8 cellular contexts compared by ENCODE assay signal in genomic region chr13:27449936-27450828, GRCh38.
DNase-seq lines count a peak whose midpoint lies in the region; FAIRE-seq and TF ChIP-seq lines count a peak whose summit lies in the region.

Gene MTIF3, minus strand, starts transcription at chr13:27450564. Its CDS starts 10,116 bp downstream, at chr13:27440448.

- no peaks in the 10 kb centered on the region for H3K9me2 ChIP-seq in Loucy (replicated peaks; ENCODE audit: low read depth, low read length)

- no peak for TF ChIP-seq CTCF in Loucy (conservative IDR thresholded peaks at IDR 0.05; ENCODE audit: low read length)
- TF ChIP-seq CTCF in fibroblast of pulmonary artery (IDR thresholded peaks at IDR 0.05; ENCODE audit: low read length, missing control alignments), result no peak
- TF ChIP-seq CTCF in nephron (IDR thresholded peaks at IDR 0.05; ENCODE audit: unreplicated experiment in 3 of 3), result no peak

- H3K9ac ChIP-seq in Loucy (ENCODE audit: low read depth, low read length, poor library complexity, severe bottlenecking), result peak within 1 kb of the TSS; percentile 93

- H4K20me1 ChIP-seq in Loucy (ENCODE audit: insufficient read depth, low read length, poor library complexity, severe bottlenecking), result no peaks in the 10 kb centered on the region

- peaks cover 52% of the 10 kb centered on the region for H3K4me1 ChIP-seq in Loucy (ENCODE audit: insufficient read depth, low read length, poor library complexity, severe bottlenecking)

- peaks cover 20% of the 10 kb centered on the region for H3K27me3 Mint-ChIP-seq in nephron (ENCODE audit: low read depth)
- no peaks in the 10 kb centered on the region for H3K27me3 Mint-ChIP-seq in stimulated activated naive CD8-positive, alpha-beta T cell treated with anti-CD3 and anti-CD28 coated beads, Interleukin-15, Interleukin-2, amounts not matched to agents 100 ng/mL and 50 ng/mL, for 24 hours

- DNase-seq in ELF-1 (ENCODE audit: low read depth, low spot score), result peak; percentile 97
- DNase-seq in H54 (ENCODE audit: insufficient read length, low spot score), result peak; percentile 62
- DNase-seq in activated effector memory CD4-positive, alpha-beta T cell treated with Interleukin-2 at 50 U/mL for 16 hours, result peak; percentile 95
- peak; percentile 92 for DNase-seq in fibroblast of pulmonary artery (ENCODE audit: low read depth)

- H3K9me3 ChIP-seq in Loucy (ENCODE audit: insufficient read depth, low read depth, low read length), result no peaks in the 10 kb centered on the region

- H3K4me3 ChIP-seq in Loucy (ENCODE audit: low read length, poor library complexity, severe bottlenecking) (peak within 1 kb of the TSS; percentile 85), fibroblast of pulmonary artery (replicated peaks; ENCODE audit: low read depth, low read length) (peak within 1 kb of the TSS; percentile 82)

- peaks cover 35% of the 10 kb centered on the region for H3K79me2 ChIP-seq in Loucy (ENCODE audit: insufficient read depth, low read length)

- H3K4me3 Mint-ChIP-seq in nephron, result peak within 1 kb of the TSS; percentile 82 to 91 (median 85)
- peak within 1 kb of the TSS; percentile 91 for H3K4me3 Mint-ChIP-seq in stimulated activated naive CD8-positive, alpha-beta T cell treated with anti-CD3 and anti-CD28 coated beads, Interleukin-15, Interleukin-2, amounts not matched to agents 100 ng/mL and 50 ng/mL, for 24 hours

- H3K27ac Mint-ChIP-seq in nephron, result peak within 1 kb of the TSS; percentile 91 to 97 (median 97)
- peak within 1 kb of the TSS; percentile 97 for H3K27ac Mint-ChIP-seq in stimulated activated naive CD8-positive, alpha-beta T cell treated with anti-CD3 and anti-CD28 coated beads, Interleukin-15, Interleukin-2, amounts not matched to agents 100 ng/mL and 50 ng/mL, for 24 hours

- TF ChIP-seq POLR2A in H54 (IDR thresholded peaks at IDR 0.05; ENCODE audit: low read depth, low read length) (peak; percentile 56), Raji (IDR thresholded peaks at IDR 0.05; ENCODE audit: insufficient read depth, low read depth, low read length) (peak; percentile 83)

- peak within 1 kb of the TSS; percentile 78 for H2AFZ ChIP-seq in Loucy (ENCODE audit: low read length)

- H3K4me1 Mint-ChIP-seq in nephron, result peaks cover 37% of the 10 kb centered on the region
- H3K4me1 Mint-ChIP-seq in stimulated activated naive CD8-positive, alpha-beta T cell treated with anti-CD3 and anti-CD28 coated beads, Interleukin-15, Interleukin-2, amounts not matched to agents 100 ng/mL and 50 ng/mL, for 24 hours (ENCODE audit: low read depth), result peaks cover 52% of the 10 kb centered on the region

- no peak for FAIRE-seq in H54 (lab: Jason Lieb, UNC)

- peaks cover 28% of the 10 kb centered on the region for H3F3A ChIP-seq in Loucy (ENCODE audit: low read depth)

- H3K27me3 ChIP-seq in Loucy (ENCODE audit: insufficient read depth, low read length, poor library complexity, severe bottlenecking), result no peaks in the 10 kb centered on the region

- no peaks in the 10 kb centered on the region for H3K9me3 Mint-ChIP-seq in nephron
- no peaks in the 10 kb centered on the region for H3K9me3 Mint-ChIP-seq in stimulated activated naive CD8-positive, alpha-beta T cell treated with anti-CD3 and anti-CD28 coated beads, Interleukin-15, Interleukin-2, amounts not matched to agents 100 ng/mL and 50 ng/mL, for 24 hours

- peak within 1 kb of the TSS; percentile 84 for H3K4me2 ChIP-seq in Loucy (ENCODE audit: low read depth, low read length, poor library complexity, severe bottlenecking)

- no peaks in the 10 kb centered on the region for H3K36me3 ChIP-seq in Loucy (ENCODE audit: insufficient read depth, low read length)

- no peaks in the 10 kb centered on the region for H3K36me3 Mint-ChIP-seq in nephron (ENCODE audit: low read depth)
- peaks cover 4% of the 10 kb centered on the region for H3K36me3 Mint-ChIP-seq in stimulated activated naive CD8-positive, alpha-beta T cell treated with anti-CD3 and anti-CD28 coated beads, Interleukin-15, Interleukin-2, amounts not matched to agents 100 ng/mL and 50 ng/mL, for 24 hours (ENCODE audit: low read depth)

Comparison
In these comparisons a context has a peak if more than half of its experiments do, and no peak if none do; other contexts are left out.
1. Peak in every context shown above with its lines: DNase-seq and H3K4me3 ChIP-seq.